22 cellular contexts compared by ENCODE assay signal in genomic region chr15:27757050-27757449, GRCh38.
A peak's percentile ranks its signal among the peaks of the same experiment; 100 is the strongest.
DNase-seq lines count a peak whose midpoint lies in the region; ATAC-seq and TF ChIP-seq lines count a peak whose summit lies in the region.
"Had no signal": no experiment of that assay in that cellular context is flagged by ENCODE, and none has a peak within 500 bp of the region (broad histone marks: within the 10 kb centered on the region; RNA-seq: fewer than 3 reads in every experiment).

No MANE protein-coding gene starts in this region.

- ATAC-seq in GM19467 (IDR thresholded peaks at IDR 0.05; ENCODE audit: unreplicated experiment) = no peak

- no peaks in the 10 kb centered on the region for H3K36me3 ChIP-seq in esophagus muscularis mucosa

- no peaks in the 10 kb centered on the region for H3K9me3 ChIP-seq in esophagus muscularis mucosa
- H3K9me3 ChIP-seq: SK-N-SH had no signal

- H3K27ac ChIP-seq in VCaP = no peak overlapping the region
- no peak overlapping the region for H3K27ac ChIP-seq in esophagus muscularis mucosa (replicated peaks in 1 of 4)
- H3K27ac ChIP-seq: KMS-11, RWPE1 had no signal

- H3K4me3 ChIP-seq in esophagus muscularis mucosa = no peak overlapping the region

- no peaks in the 10 kb centered on the region for H3K27me3 ChIP-seq in esophagus muscularis mucosa

- TF ChIP-seq CTCF in VCaP (conservative IDR thresholded peaks at IDR 0.05) (peak; percentile 27), esophagus muscularis mucosa (IDR thresholded peaks at IDR 0.05) (no peak)

- intact Hi-C loops in esophagus muscularis mucosa (cut with DNase I) = no loop called here

- WGBS in esophagus muscularis mucosa = 76% methylated on average over 1 of the region's 1 CpG

- H3K4me1 ChIP-seq in esophagus muscularis mucosa = no peaks in the 10 kb centered on the region

- DNase-seq in NCI-H1417 (lab: John Stamatoyannopoulos, UW) = peak in 2 of 3 experiments; percentile 5 to 36
- no peak for DNase-seq in NCI-H1417 treated with DMSO at 0.1 percent for 48 hours (lab: John Stamatoyannopoulos, UW)
- DNase-seq in D341Med (ENCODE audit: low spot score) = peak; percentile 50
- peak; percentile 24 for DNase-seq in esophagus muscularis mucosa (ENCODE audit: extremely low spot score)
- no peak for DNase-seq in NCI-H345 treated with DMSO at 0.1 percent for 48 hours (lab: John Stamatoyannopoulos, UW; ENCODE audit: unreplicated experiment)
- DNase-seq: AML-193; C1 segment of cervical spinal cord; Calu3; CD8-positive, alpha-beta memory T cell; GOT3; MV-4-11; NCI-H1105 treated with DMSO at 0.1 percent for 48 hours; NCI-H1694 treated with DMSO at 0.1 percent for 48 hours; NCI-H2081 treated with DMSO at 0.1 percent for 48 hours; NK-92 treated with Interleukin-12 subunit alpha and Interleukin-12 subunit beta, amount 100 ng/mL, for 24 hours; SIG-M5; SK-N-SH; T-helper 2 cell had no signal

- TF ChIP-seq EP300 in esophagus muscularis mucosa (IDR thresholded peaks at IDR 0.05) = no peak

- no peak for TF ChIP-seq POLR2A in esophagus muscularis mucosa (IDR thresholded peaks at IDR 0.05; ENCODE audit: low read depth)

Comparison
In these comparisons a context has a peak if more than half of its experiments do, and no peak if none do; other contexts are left out.
1. DNase-seq: peak in NCI-H1417 (2 of 3), D341Med (single experiment) and esophagus muscularis mucosa (single experiment); none in NCI-H1417 treated with DMSO at 0.1 percent for 48 hours (single experiment) and NCI-H345 treated with DMSO at 0.1 percent for 48 hours (single experiment).